In the genomic region with DNA sequence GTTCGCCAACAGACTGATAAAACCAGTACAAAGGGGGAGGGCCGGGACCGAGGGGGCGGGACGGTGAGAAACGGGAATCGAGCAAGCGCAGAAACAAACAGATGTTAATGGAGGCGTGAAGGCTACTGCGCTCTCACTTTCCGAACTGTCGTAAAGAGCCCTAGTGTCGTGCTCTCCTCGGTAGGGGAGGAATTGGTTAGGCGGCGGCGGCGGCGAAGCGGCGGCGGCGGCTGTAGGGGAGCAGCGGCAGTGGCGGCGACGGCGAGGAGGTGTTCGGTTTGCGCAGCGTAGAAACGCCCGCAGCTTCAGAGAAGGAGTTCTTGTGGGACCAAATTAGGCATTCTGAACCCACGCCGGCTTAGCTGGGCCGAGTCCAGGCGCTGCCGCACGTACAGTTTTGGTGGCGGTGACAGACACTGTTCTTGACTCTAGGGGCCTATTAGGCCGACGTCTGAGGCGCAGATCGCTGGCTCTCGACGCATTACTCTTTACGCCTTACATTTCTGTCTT, we compare ENCODE assay signal across 8 cellular contexts. TPM values are rescaled to one million over a fixed set of nuclear protein-coding genes. Genes with fewer than 3 reads are reported as not detected.
A peak's percentile ranks its signal among the peaks of the same experiment; 100 is the strongest.
DNase-seq lines count a peak whose midpoint lies in the region; ATAC-seq and TF ChIP-seq lines count a peak whose summit lies in the region.

Gene RNF111 (plus strand): TSS at position 163 of the 510 bp plus-strand sequence. CDS start 43,160 bp downstream, outside the sequence.

- WGBS in gastroesophageal sphincter (ENCODE audit: low coverage in 1 of 2), 2 donors = 0 to 1% methylated on average over 14 to 26 of the region's 47 CpGs

- DNase-seq in GDM1 (lab: John Stamatoyannopoulos, UW) = peak; percentile 91
- peak; percentile 97 for DNase-seq in NAMALWA (ENCODE audit: low spot score)
- DNase-seq in SK-N-DZ (ENCODE audit: low spot score) = peak; percentile 96
- DNase-seq in activated naive CD4-positive, alpha-beta T cell treated with anti-CD3 and anti-CD28 coated beads for 36 hours = peak; percentile 95
- DNase-seq in substantia nigra (lab: John Stamatoyannopoulos, UW) = peak; percentile 35 to 91 (median 81)

- no peaks in the 10 kb centered on the region for H3K27me3 ChIP-seq in gastroesophageal sphincter
- no peaks in the 10 kb centered on the region for H3K27me3 ChIP-seq in neutrophil

- H3K27me3 Mint-ChIP-seq in activated naive CD4-positive, alpha-beta T cell treated with anti-CD3 and anti-CD28 coated beads for 36 hours (ENCODE audit: low read depth) = no peaks in the 10 kb centered on the region

- peak; percentile 99 for ATAC-seq in gastroesophageal sphincter

- POLR2A ChIA-PET in HEK293 (lab: Yijun Ruan, JAX) = interaction anchor here (1.0 kb wide), 1 partner anchor 14 kb away, joined by 3 read pairs; no protein-coding TSS in a partner anchor

- TF ChIP-seq EP300 in gastroesophageal sphincter (IDR thresholded peaks at IDR 0.05) = no peak

- H3K27ac Mint-ChIP-seq in activated naive CD4-positive, alpha-beta T cell treated with anti-CD3 and anti-CD28 coated beads for 36 hours = peak within 1 kb of the TSS; percentile 88

- peak within 1 kb of the TSS; percentile 93 for H3K4me3 Mint-ChIP-seq in activated naive CD4-positive, alpha-beta T cell treated with anti-CD3 and anti-CD28 coated beads for 36 hours

- intact Hi-C loops in activated naive CD4-positive, alpha-beta T cell treated with anti-CD3 and anti-CD28 coated beads for 36 hours (cut with micrococcal nuclease) = loop anchor here (1.0 to 5.0 kb wide), 5 partner anchors 8 to 669 kb away; partner anchors contain the start of genes CCNB2, GTF2A2 and SLTM

- H3K4me1 Mint-ChIP-seq in activated naive CD4-positive, alpha-beta T cell treated with anti-CD3 and anti-CD28 coated beads for 36 hours (ENCODE audit: low read depth) = peaks cover 31% of the 10 kb centered on the region

- H3K27ac ChIP-seq in HEK293 (ENCODE audit: extremely low read depth, low read depth, low read length) = peak within 1 kb of the TSS; percentile 89
- H3K27ac ChIP-seq in gastroesophageal sphincter = peak within 1 kb of the TSS; percentile 87 to 97 (median 88)
- peak within 1 kb of the TSS; percentile 93 for H3K27ac ChIP-seq in neutrophil
- peak within 1 kb of the TSS; percentile 71 for H3K27ac ChIP-seq in substantia nigra (ENCODE audit: low read depth, low read length, poor library complexity, severe bottlenecking)

- no peaks in the 10 kb centered on the region for H3K4me1 ChIP-seq in HEK293 (ENCODE audit: control insufficient read depth, insufficient read depth, low read length)
- peaks cover 0 to 36% (median 10%) of the 10 kb centered on the region in 3 donors for H3K4me1 ChIP-seq in gastroesophageal sphincter
- peaks cover 22 to 23% of the 10 kb centered on the region in 2 experiments for H3K4me1 ChIP-seq in neutrophil (ENCODE audit: control insufficient read depth in 1 of 2, insufficient read depth in 1 of 2, low read depth in 1 of 2, low read length in 1 of 2)

- CTCF ChIA-PET in HEK293 (lab: Yijun Ruan, JAX) = interaction anchor here (0.6 kb wide), 1 partner anchor 444 kb away, joined by 9 read pairs; no protein-coding TSS in a partner anchor
- CTCF ChIA-PET in activated naive CD4-positive, alpha-beta T cell treated with anti-CD3 and anti-CD28 coated beads for 36 hours (lab: Charles Lee) = no interaction called here

- no peaks in the 10 kb centered on the region for H3K9me3 Mint-ChIP-seq in activated naive CD4-positive, alpha-beta T cell treated with anti-CD3 and anti-CD28 coated beads for 36 hours

- H3K4me3 ChIP-seq in HEK293 (ENCODE audit: low read depth, low read length) = peak within 1 kb of the TSS; percentile 88
- peak within 1 kb of the TSS; percentile 73 to 83 for H3K4me3 ChIP-seq in gastroesophageal sphincter
- peak within 1 kb of the TSS; percentile 93 to 99 for H3K4me3 ChIP-seq in neutrophil (ENCODE audit: low read depth in 1 of 2, low read length in 1 of 2)

- no peaks in the 10 kb centered on the region for H3K9me3 ChIP-seq in HEK293 (ENCODE audit: control insufficient read depth, insufficient read depth, low read depth, low read length)
- H3K9me3 ChIP-seq in gastroesophageal sphincter = no peaks in the 10 kb centered on the region
- no peaks in the 10 kb centered on the region for H3K9me3 ChIP-seq in neutrophil

- peaks cover 9% of the 10 kb centered on the region for H3K36me3 Mint-ChIP-seq in activated naive CD4-positive, alpha-beta T cell treated with anti-CD3 and anti-CD28 coated beads for 36 hours (ENCODE audit: low read depth)

- peak; percentile 68 to 70 for TF ChIP-seq POLR2A in gastroesophageal sphincter (IDR thresholded peaks at IDR 0.05)

- peaks cover 8 to 10% of the 10 kb centered on the region in 2 experiments; a peak in 2 of 3 replicates for H3K36me3 ChIP-seq in HEK293 (ENCODE audit: control insufficient read depth in 2 of 2, insufficient read depth in 1 of 2, low read length in 2 of 2)
- peaks cover 0 to 14% of the 10 kb centered on the region in 2 donors for H3K36me3 ChIP-seq in gastroesophageal sphincter
- H3K36me3 ChIP-seq in neutrophil = peaks cover 14% of the 10 kb centered on the region

- TF ChIP-seq CTCF in HEK293 (tag by site-specific recombination; IDR thresholded peaks at IDR 0.05) (no peak), gastroesophageal sphincter (IDR thresholded peaks at IDR 0.05) (peak in 1 of 4 experiments; percentile 21), neutrophil (IDR thresholded peaks at IDR 0.05) (no peak)

TF ChIP-seq in HEK293, 187 proteins besides CTCF, POLR2A, EP300 and RAD21 (continues in another document):
- TF ChIP-seq ZNF292 (tag by site-specific recombination; IDR thresholded peaks at IDR 0.05; ENCODE audit: borderline replicate concordance, low read depth) = no peak
- TF ChIP-seq, protein P1, sequence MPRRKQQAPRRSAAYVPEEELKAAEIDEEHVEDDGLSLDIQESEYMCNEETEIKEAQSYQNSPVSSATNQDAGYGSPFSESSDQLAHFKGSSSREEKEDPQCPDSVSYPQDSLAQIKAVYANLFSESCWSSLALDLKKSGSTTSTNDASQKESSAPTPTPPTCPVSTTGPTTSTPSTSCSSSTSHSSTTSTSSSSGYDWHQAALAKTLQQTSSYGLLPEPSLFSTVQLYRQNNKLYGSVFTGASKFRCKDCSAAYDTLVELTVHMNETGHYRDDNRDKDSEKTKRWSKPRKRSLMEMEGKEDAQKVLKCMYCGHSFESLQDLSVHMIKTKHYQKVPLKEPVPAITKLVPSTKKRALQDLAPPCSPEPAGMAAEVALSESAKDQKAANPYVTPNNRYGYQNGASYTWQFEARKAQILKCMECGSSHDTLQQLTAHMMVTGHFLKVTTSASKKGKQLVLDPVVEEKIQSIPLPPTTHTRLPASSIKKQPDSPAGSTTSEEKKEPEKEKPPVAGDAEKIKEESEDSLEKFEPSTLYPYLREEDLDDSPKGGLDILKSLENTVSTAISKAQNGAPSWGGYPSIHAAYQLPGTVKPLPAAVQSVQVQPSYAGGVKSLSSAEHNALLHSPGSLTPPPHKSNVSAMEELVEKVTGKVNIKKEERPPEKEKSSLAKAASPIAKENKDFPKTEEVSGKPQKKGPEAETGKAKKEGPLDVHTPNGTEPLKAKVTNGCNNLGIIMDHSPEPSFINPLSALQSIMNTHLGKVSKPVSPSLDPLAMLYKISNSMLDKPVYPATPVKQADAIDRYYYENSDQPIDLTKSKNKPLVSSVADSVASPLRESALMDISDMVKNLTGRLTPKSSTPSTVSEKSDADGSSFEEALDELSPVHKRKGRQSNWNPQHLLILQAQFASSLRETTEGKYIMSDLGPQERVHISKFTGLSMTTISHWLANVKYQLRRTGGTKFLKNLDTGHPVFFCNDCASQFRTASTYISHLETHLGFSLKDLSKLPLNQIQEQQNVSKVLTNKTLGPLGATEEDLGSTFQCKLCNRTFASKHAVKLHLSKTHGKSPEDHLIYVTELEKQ (tag by site-specific recombination; IDR thresholded peaks at IDR 0.05; ENCODE audit: borderline replicate concordance) = no peak
- TF ChIP-seq ZNF561 (tag by site-specific recombination; IDR thresholded peaks at IDR 0.05; ENCODE audit: borderline replicate concordance) = no peak
- no peak for TF ChIP-seq ZNF202 (tag by site-specific recombination; IDR thresholded peaks at IDR 0.05; ENCODE audit: borderline replicate concordance)
- no peak for TF ChIP-seq ZBTB26 (tag by site-specific recombination; optimal IDR thresholded peaks at IDR 0.05)
- TF ChIP-seq ZNF580 (tag by site-specific recombination; IDR thresholded peaks at IDR 0.05) = no peak
- TF ChIP-seq KLF7 (tag by site-specific recombination; IDR thresholded peaks at IDR 0.05; ENCODE audit: borderline replicate concordance) = no peak
- no peak for TF ChIP-seq HOXA7 (CRISPR knock-in tag; IDR thresholded peaks at IDR 0.05; ENCODE audit: borderline replicate concordance)
- TF ChIP-seq ZNF214 (tag by site-specific recombination; IDR thresholded peaks at IDR 0.05; ENCODE audit: borderline replicate concordance) = no peak
- TF ChIP-seq ZNF660 (tag by site-specific recombination; IDR thresholded peaks at IDR 0.05) = no peak

RNA-seq across cellular contexts. Expression of gene RNF111, which starts in this region (rescaled TPM):
- 9.1 and 13.3 TPM in 2 replicates for polyA plus RNA-seq in SK-N-DZ (2014; cell fraction: cytosol; rRNA removed)
- 15.3 and 22.7 TPM in 2 replicates for polyA plus RNA-seq in SK-N-DZ (2014; cell fraction: nucleus; rRNA removed)
- total RNA-seq in activated naive CD4-positive, alpha-beta T cell treated with anti-CD3 and anti-CD28 coated beads for 36 hours = 10 to 100 TPM; 17.8 to 19.8 TPM
- total RNA-seq in gastroesophageal sphincter = 10 to 100 TPM; 17.5 to 20.4 (median 18.5) TPM

Comparison
In these comparisons a context has a peak if more than half of its experiments do, and no peak if none do; other contexts are left out.
1. Peak in every context shown above with its lines: DNase-seq, ATAC-seq, H3K4me3 ChIP-seq and H3K27ac ChIP-seq.